In genomic region chr12:120227233-120228040, GRCh38 we compare ENCODE assay signal across 11 cellular contexts. TPM values are rescaled to one million over a fixed set of nuclear protein-coding genes. Genes with fewer than 3 reads are reported as not detected.
DNase-seq lines count a peak whose midpoint lies in the region; ATAC-seq, FAIRE-seq and TF ChIP-seq lines count a peak whose summit lies in the region.
"Had no signal": no experiment of that assay in that cellular context is flagged by ENCODE, and none has a peak within 500 bp of the region (broad histone marks: within the 10 kb centered on the region; RNA-seq: fewer than 3 reads in every experiment).

No MANE protein-coding gene starts in this region.

- no peak for DNase-seq in CD8-positive, alpha-beta memory T cell
- no peak for DNase-seq in effector memory CD8-positive, alpha-beta T cell
- DNase-seq in neural progenitor cell (ENCODE audit: low spot score) (no peak), pons (ENCODE audit: low spot score) (no peak), GM19239 (ENCODE audit: insufficient read length, low spot score) (no peak)
- DNase-seq: SIG-M5 had no signal

- H3K27ac Mint-ChIP-seq in CD8-positive, alpha-beta memory T cell, result peak overlapping the region in 7 of 8 donors; percentile 19 to 93 (median 77)
- H3K27ac Mint-ChIP-seq in effector memory CD8-positive, alpha-beta T cell, result peak overlapping the region; percentile 74 to 79
- H3K27ac Mint-ChIP-seq in neural progenitor cell, result no peak overlapping the region
- H3K27ac Mint-ChIP-seq: IgD-negative memory B cell; stimulated activated naive B cell treated with anti-CD40 and anti-IgM and Interleukin-4, amounts not matched to agents 10 μg/mL and 1 μg/mL and 100 μg/mL, for 72 hours had no signal

- H2AFZ ChIP-seq in neural progenitor cell (replicated peaks), result no peak overlapping the region

- H3K36me3 ChIP-seq in CD8-positive, alpha-beta memory T cell (ENCODE audit: insufficient read depth, low read length), result peaks cover 27% of the 10 kb centered on the region
- H3K36me3 ChIP-seq in HUES64 (ENCODE audit: insufficient read depth, low read length) (peaks cover 28% of the 10 kb centered on the region), neural progenitor cell (no peaks in the 10 kb centered on the region)

- H3K9me3 ChIP-seq in CD8-positive, alpha-beta memory T cell (ENCODE audit: low read length), result no peaks in the 10 kb centered on the region
- H3K9me3 ChIP-seq in HUES64 (ENCODE audit: insufficient read depth, low read depth, low read length) (no peaks in the 10 kb centered on the region), neural progenitor cell (ENCODE audit: low read depth) (no peaks in the 10 kb centered on the region)

- POLR2A ChIA-PET in CD8-positive, alpha-beta memory T cell (lab: Charles Lee), result interaction anchor here (0.6 to 6.7 kb wide), 8 partner anchors 17 to 90 kb away, joined by 3 to 101 read pairs (median 4); partner anchors contain the start of genes PXN, RNU4-1, RNU4-2 and RPLP0

- H3K4me3 ChIP-seq in CD8-positive, alpha-beta memory T cell (ENCODE audit: low read length), result no peak overlapping the region
- H3K4me3 ChIP-seq in HUES64 (ENCODE audit: low read length) (no peak overlapping the region), neural progenitor cell (no peak overlapping the region)

- no peaks in the 10 kb centered on the region for H3K79me2 ChIP-seq in neural progenitor cell (ENCODE audit: low read depth)

- FAIRE-seq in GM19239 (lab: Jason Lieb, UNC), result no peak

- peak overlapping the region; percentile 89 for H3K9ac ChIP-seq in HUES64 (ENCODE audit: low read depth, low read length)
- H3K9ac ChIP-seq in neural progenitor cell, result no peak overlapping the region

- no peaks in the 10 kb centered on the region for H3K27me3 ChIP-seq in CD8-positive, alpha-beta memory T cell (ENCODE audit: insufficient read depth, low read length, poor library complexity, severe bottlenecking)
- no peaks in the 10 kb centered on the region for H3K27me3 ChIP-seq in HUES64 (ENCODE audit: insufficient read depth, low read length)
- no peaks in the 10 kb centered on the region for H3K27me3 ChIP-seq in neural progenitor cell

- H3K27me3 Mint-ChIP-seq in CD8-positive, alpha-beta memory T cell, result peaks cover 0 to 1% of the 10 kb centered on the region in 2 donors
- H3K27me3 Mint-ChIP-seq in effector memory CD8-positive, alpha-beta T cell, result no peaks in the 10 kb centered on the region
- peaks cover 8% of the 10 kb centered on the region for H3K27me3 Mint-ChIP-seq in neural progenitor cell (ENCODE audit: insufficient read depth, low read depth)

- H3F3A ChIP-seq in neural progenitor cell (ENCODE audit: low read depth), result peaks cover 57% of the 10 kb centered on the region

- peaks cover 69% of the 10 kb centered on the region for H4K20me1 ChIP-seq in neural progenitor cell (ENCODE audit: low read depth)

- no peak for TF ChIP-seq CTCF in neural progenitor cell (IDR thresholded peaks at IDR 0.05)

- H3K27ac ChIP-seq in CD8-positive, alpha-beta memory T cell (ENCODE audit: low read depth, low read length), result no peak overlapping the region
- H3K27ac ChIP-seq in HUES64 (ENCODE audit: low read depth, low read length) (peak overlapping the region; percentile 97; the same call in 1 of the 2 replicates), neural progenitor cell (no peak overlapping the region)

- H3K9me3 Mint-ChIP-seq in CD8-positive, alpha-beta memory T cell, result no peaks in the 10 kb centered on the region
- no peaks in the 10 kb centered on the region for H3K9me3 Mint-ChIP-seq in effector memory CD8-positive, alpha-beta T cell
- H3K9me3 Mint-ChIP-seq in neural progenitor cell, result no peaks in the 10 kb centered on the region
- H3K9me3 Mint-ChIP-seq: IgD-negative memory B cell; stimulated activated naive B cell treated with anti-CD40 and anti-IgM and Interleukin-4, amounts not matched to agents 10 μg/mL and 1 μg/mL and 100 μg/mL, for 72 hours had no signal

- peaks cover 70% of the 10 kb centered on the region for H3K4me1 ChIP-seq in CD8-positive, alpha-beta memory T cell (ENCODE audit: insufficient read depth, low read length)
- peaks cover 56% of the 10 kb centered on the region for H3K4me1 ChIP-seq in HUES64 (ENCODE audit: insufficient read depth, low read length)
- H3K4me1 ChIP-seq in neural progenitor cell, result peaks cover 63% of the 10 kb centered on the region

- H3K4me3 Mint-ChIP-seq in CD8-positive, alpha-beta memory T cell, result peak overlapping the region in 1 of 7 donors; percentile 74
- H3K4me3 Mint-ChIP-seq in effector memory CD8-positive, alpha-beta T cell, result peak overlapping the region; percentile 77 to 80
- H3K4me3 Mint-ChIP-seq in neural progenitor cell, result peak overlapping the region; percentile 70

- 87% methylated on average over 7 of the region's 8 CpGs for WGBS in HUES64

- peaks cover 2 to 41% (median 3%) of the 10 kb centered on the region in 3 donors for H3K36me3 Mint-ChIP-seq in CD8-positive, alpha-beta memory T cell
- peaks cover 57% of the 10 kb centered on the region for H3K36me3 Mint-ChIP-seq in effector memory CD8-positive, alpha-beta T cell (ENCODE audit: insufficient read depth)
- H3K36me3 Mint-ChIP-seq in neural progenitor cell, result peaks cover 5% of the 10 kb centered on the region
- H3K36me3 Mint-ChIP-seq: IgD-negative memory B cell had no signal

- CTCF ChIA-PET in CD8-positive, alpha-beta memory T cell (lab: Charles Lee), result interaction anchor here (0.7 to 16.4 kb wide), 21 partner anchors 9 to 110 kb away, joined by 3 to 727 read pairs (median 5); partner anchors contain the start of genes PXN, RAB35, RNU4-1 and RNU4-2

- H3K4me2 ChIP-seq in neural progenitor cell, result no peak overlapping the region

- peaks cover 70 to 77% (median 73%) of the 10 kb centered on the region in 3 donors for H3K4me1 Mint-ChIP-seq in CD8-positive, alpha-beta memory T cell
- H3K4me1 Mint-ChIP-seq in effector memory CD8-positive, alpha-beta T cell (ENCODE audit: low read depth in 2 of 2), result peaks cover 65 to 73% of the 10 kb centered on the region in 2 donors
- peaks cover 65% of the 10 kb centered on the region for H3K4me1 Mint-ChIP-seq in neural progenitor cell

- ATAC-seq in effector memory CD8-positive, alpha-beta T cell (replicated peaks), result no peak
- ATAC-seq in GM21786 (IDR thresholded peaks at IDR 0.05; ENCODE audit: unreplicated experiment) (no peak), HG03432 (IDR thresholded peaks at IDR 0.05; ENCODE audit: unreplicated experiment) (no peak)

RNA-seq across cellular contexts. Expression of gene RPLP0, which starts 26.5 kb away (rescaled TPM):
- total RNA-seq in CD8-positive, alpha-beta memory T cell, result 1,000 to 10,000 TPM; 4,137 to 4,308 TPM
- 1,675 TPM for polyA plus RNA-seq in CD8-positive, alpha-beta memory T cell
- 3,198 TPM for polyA plus RNA-seq in HUES64 (2013, experiment 1 of 2)
- polyA plus RNA-seq in HUES64 (2013, experiment 2 of 2), result 3,274 TPM
- 7,069 and 9,364 TPM in 2 replicates for total RNA-seq in neural progenitor cell (ENCODE audit: low replicate concordance)

RNA-seq across cellular contexts. Expression of gene GCN1, which starts 32.9 kb away (rescaled TPM):
- 100 to 1,000 TPM; 150 to 157 TPM for total RNA-seq in CD8-positive, alpha-beta memory T cell
- 30.0 TPM for polyA plus RNA-seq in CD8-positive, alpha-beta memory T cell
- 47.5 TPM for polyA plus RNA-seq in HUES64 (2013, experiment 1 of 2)
- 48.9 TPM for polyA plus RNA-seq in HUES64 (2013, experiment 2 of 2)
- total RNA-seq in neural progenitor cell (ENCODE audit: low replicate concordance), result 60.9 and 74.3 TPM in 2 replicates

RNA-seq across cellular contexts. Expression of gene PXN, which starts 38.1 kb away (rescaled TPM):
- 10 to 100 TPM; 33.7 to 35.9 TPM for total RNA-seq in CD8-positive, alpha-beta memory T cell
- 146 TPM for polyA plus RNA-seq in CD8-positive, alpha-beta memory T cell
- polyA plus RNA-seq in HUES64 (2013, experiment 1 of 2), result 46.3 TPM
- 52.9 TPM for polyA plus RNA-seq in HUES64 (2013, experiment 2 of 2)
- 8.2 and 19.3 TPM in 2 replicates for total RNA-seq in neural progenitor cell (ENCODE audit: low replicate concordance)
